ENCODE assay signal across 14 cellular contexts in genomic region chr9:128056086-128056485, GRCh38. TPM values are rescaled to one million over a fixed set of nuclear protein-coding genes. Genes with fewer than 3 reads are reported as not detected.
A peak's percentile ranks its signal among the peaks of the same experiment; 100 is the strongest.
DNase-seq lines count a peak whose midpoint lies in the region; ATAC-seq and TF ChIP-seq lines count a peak whose summit lies in the region.
"Had no signal": no experiment of that assay in that cellular context is flagged by ENCODE, and none has a peak within 500 bp of the region (broad histone marks: within the 10 kb centered on the region; RNA-seq: fewer than 3 reads in every experiment).

No MANE protein-coding gene starts in this region.

- no peaks in the 10 kb centered on the region for H3K9me3 ChIP-seq in heart right ventricle
- H3K9me3 ChIP-seq in right atrium auricular region: no peaks in the 10 kb centered on the region
- H3K9me3 ChIP-seq in vagina: no peaks in the 10 kb centered on the region

- H3K4me1 Mint-ChIP-seq in mesothelial cell of epicardium: peaks cover 20% of the 10 kb centered on the region
- H3K4me1 Mint-ChIP-seq in natural killer cell: peaks cover 2 to 6% of the 10 kb centered on the region in 2 donors

- H3K36me3 Mint-ChIP-seq in mesothelial cell of epicardium (peaks cover under 1% of the 10 kb centered on the region), natural killer cell (no peaks in the 10 kb centered on the region)
- H3K36me3 Mint-ChIP-seq: activated naive CD8-positive, alpha-beta T cell; WTC11 had no signal

- H3K27ac Mint-ChIP-seq in mesothelial cell of epicardium (no peak overlapping the region), natural killer cell (no peak overlapping the region)
- H3K27ac Mint-ChIP-seq: activated naive CD8-positive, alpha-beta T cell had no signal

- H3K4me3 Mint-ChIP-seq in mesothelial cell of epicardium (no peak overlapping the region), natural killer cell (no peak overlapping the region)
- H3K4me3 Mint-ChIP-seq: activated naive CD8-positive, alpha-beta T cell; WTC11 had no signal

- H3K4me3 ChIP-seq in heart right ventricle: no peak overlapping the region
- H3K4me3 ChIP-seq in right atrium auricular region: no peak overlapping the region
- no peak overlapping the region for H3K4me3 ChIP-seq in vagina

- H3K27ac ChIP-seq in heart right ventricle: peak overlapping the region in 6 of 10 donors; percentile 30 to 78 (median 39)
- peak overlapping the region; percentile 63 to 67 for H3K27ac ChIP-seq in right atrium auricular region
- peak overlapping the region; percentile 96 for H3K27ac ChIP-seq in vagina

- H3K4me1 ChIP-seq in heart right ventricle (peaks cover 2 to 46% (median 20%) of the 10 kb centered on the region in 9 donors), right atrium auricular region (peaks cover 0 to 21% of the 10 kb centered on the region in 2 donors), vagina (peaks cover 41% of the 10 kb centered on the region)

- TF ChIP-seq CTCF in heart right ventricle (IDR thresholded peaks at IDR 0.05) (no peak), right atrium auricular region (IDR thresholded peaks at IDR 0.05) (no peak), vagina (IDR thresholded peaks at IDR 0.05) (no peak), mesothelial cell of epicardium (IDR thresholded peaks at IDR 0.05; ENCODE audit: unreplicated experiment) (no peak), natural killer cell (IDR thresholded peaks at IDR 0.05) (no peak)

- no peak for TF ChIP-seq POLR2A in vagina (IDR thresholded peaks at IDR 0.05)

- peak in 2 of 8 donors; percentile 16 to 19 for ATAC-seq in heart right ventricle
- ATAC-seq in natural killer cell: no peak

- DNase-seq in heart right ventricle (no peak), cardiac septum (ENCODE audit: low spot score) (no peak), right atrium auricular region (ENCODE audit: low spot score) (no peak), pons (ENCODE audit: low spot score) (peak; percentile 22), vagina (ENCODE audit: extremely low spot score in 2 of 2) (no peak), mesothelial cell of epicardium (ENCODE audit: low spot score in 2 of 2, unreplicated experiment in 2 of 2) (no peak), natural killer cell (no peak), NCI-H526 (lab: John Stamatoyannopoulos, UW) (no peak)
- DNase-seq: activated CD8-positive, alpha-beta memory T cell treated with anti-CD3 and anti-CD28 coated beads, Interleukin-2, amount 50 U/mL, for 48 hours; COR-L47; erythroblast; NCI-H2107 had no signal

- WGBS in heart right ventricle, 2 donors: 73 to 77% methylated on average over 3 of the region's 3 CpGs

- H3K27me3 Mint-ChIP-seq in mesothelial cell of epicardium (ENCODE audit: low read depth) (no peaks in the 10 kb centered on the region), natural killer cell (ENCODE audit: low read depth in 2 of 2) (peaks cover 0 to 2% of the 10 kb centered on the region in 2 donors)
- H3K27me3 Mint-ChIP-seq: activated naive CD8-positive, alpha-beta T cell had no signal

- no peaks in the 10 kb centered on the region for H3K27me3 ChIP-seq in heart right ventricle
- no peaks in the 10 kb centered on the region for H3K27me3 ChIP-seq in right atrium auricular region
- H3K27me3 ChIP-seq in vagina: no peaks in the 10 kb centered on the region

- intact Hi-C loops in heart right ventricle (cut with DNase I): no loop called here
- intact Hi-C loops in cardiac septum (cut with DNase I): no loop called here
- intact Hi-C loops in vagina (cut with DNase I): no loop called here
- intact Hi-C loops in natural killer cell (cut with micrococcal nuclease): no loop called here

- no peaks in the 10 kb centered on the region for H3K9me3 Mint-ChIP-seq in mesothelial cell of epicardium
- H3K9me3 Mint-ChIP-seq in natural killer cell: no peaks in the 10 kb centered on the region
- H3K9me3 Mint-ChIP-seq: WTC11 had no signal

- peaks cover 0 to 3% (median 0%) of the 10 kb centered on the region in 9 donors for H3K36me3 ChIP-seq in heart right ventricle
- H3K36me3 ChIP-seq in right atrium auricular region: no peaks in the 10 kb centered on the region
- H3K36me3 ChIP-seq in vagina: no peaks in the 10 kb centered on the region

RNA-seq across cellular contexts. Expression of gene NAIF1, which starts 11.0 kb away (rescaled TPM):
- total RNA-seq in heart right ventricle (1 to 10 TPM; 3.2 to 7.0 (median 5.5) TPM), cardiac septum (6.2 TPM), right atrium auricular region (1 to 10 TPM; 5.8 to 8.2 TPM), vagina (13.3 TPM), mesothelial cell of epicardium (8.5 to 9.2 TPM (median 8.9 TPM) in 3 replicates), natural killer cell (10 to 100 TPM; 11.9 to 12.6 (median 12.1) TPM)
- 1 to 10 TPM; 4.4 to 7.2 TPM for polyA plus RNA-seq in heart right ventricle

RNA-seq across cellular contexts. Expression of gene SLC25A25, which starts 11.9 kb away (rescaled TPM):
- total RNA-seq in heart right ventricle (10 to 100 TPM in 3 of 10 donors, 1 to 10 TPM in 7; 3.6 to 20.7 (median 7.5) TPM), cardiac septum (5.6 TPM), right atrium auricular region (10 to 100 TPM in 1 of 2 donors, 1 to 10 TPM in 1; 8.2 to 11.8 TPM), vagina (44.4 TPM), mesothelial cell of epicardium (24.2 to 26.4 TPM (median 26.2 TPM) in 3 replicates), natural killer cell (10 to 100 TPM; 16.8 to 19.1 (median 18.9) TPM)
- 1 to 10 TPM; 2.3 to 4.8 TPM for polyA plus RNA-seq in heart right ventricle

Comparison
In these comparisons a context has a peak if more than half of its experiments do, and no peak if none do; other contexts are left out.
1. H3K27ac ChIP-seq: peak in every context shown above with its lines; median percentile 96 in vagina; 65 in right atrium auricular region; 39 in heart right ventricle.